20 cellular contexts compared by ENCODE assay signal in the genomic region with DNA sequence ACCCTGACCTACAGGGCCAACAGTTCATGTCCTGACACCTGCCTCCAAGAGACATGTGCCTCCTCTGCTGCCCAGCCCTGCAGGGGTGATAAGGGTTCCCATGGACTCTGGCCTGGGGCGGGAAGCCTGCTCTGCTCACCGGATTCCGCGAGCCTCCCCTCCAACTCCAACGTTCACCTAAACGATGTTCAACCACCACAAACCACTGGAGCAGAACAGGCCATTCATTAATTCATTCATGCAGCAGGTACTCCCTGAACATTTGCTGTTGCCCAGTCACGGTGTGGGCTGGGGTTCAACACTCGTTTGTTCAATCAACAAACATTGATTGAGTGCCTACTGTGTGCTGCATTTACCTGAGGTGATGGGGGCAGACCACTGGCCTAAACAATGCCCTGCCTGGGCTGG. TPM values are rescaled to one million over a fixed set of nuclear protein-coding genes. Genes with fewer than 3 reads are reported as not detected.
DNase-seq lines count a peak whose midpoint lies in the region; ATAC-seq, FAIRE-seq and TF ChIP-seq lines count a peak whose summit lies in the region.
"Had no signal": no experiment of that assay in that cellular context is flagged by ENCODE, and none has a peak within 500 bp of the region (broad histone marks: within the 10 kb centered on the region; RNA-seq: fewer than 3 reads in every experiment).

No MANE protein-coding gene starts in this region.

- H3K27ac Mint-ChIP-seq in CD4-positive, alpha-beta T cell = no peak overlapping the region
- H3K27ac Mint-ChIP-seq in neural crest cell (ENCODE audit: unreplicated experiment) = peak overlapping the region; percentile 43
- H3K27ac Mint-ChIP-seq: HFFc6 had no signal

- H4K20me1 ChIP-seq in GM12878 (ENCODE audit: control insufficient read depth, insufficient read depth) = no peaks in the 10 kb centered on the region; the same call in 1 of the 2 replicates

- no peak overlapping the region for H3K4me2 ChIP-seq in GM12878 (ENCODE audit: control insufficient read depth, insufficient read depth)
- H3K4me2 ChIP-seq: KMS-11 had no signal

- H3K4me1 ChIP-seq in GM12878 (ENCODE audit: control insufficient read depth, insufficient read depth, low read length) = peaks cover 30% of the 10 kb centered on the region

- TF ChIP-seq CTCF in CD4-positive, alpha-beta T cell (IDR thresholded peaks at IDR 0.05) = no peak
- TF ChIP-seq CTCF in GM12878 (IDR thresholded peaks at IDR 0.05 in 2 of 3, conservative IDR thresholded peaks at IDR 0.05 in 1 of 3; ENCODE audit: control insufficient read depth in 2 of 3, extremely low read depth in 1 of 3, insufficient read depth in 1 of 3, low read depth in 3 of 3, low read length in 3 of 3) (no peak), neural crest cell (conservative IDR thresholded peaks at IDR 0.05) (no peak)

- no peak overlapping the region for H3K9ac ChIP-seq in GM12878 (ENCODE audit: control insufficient read depth, insufficient read depth, low read length)
- H3K9ac ChIP-seq: KMS-11 had no signal

- POLR2A ChIA-PET in CD4-positive, alpha-beta T cell (lab: Charles Lee) = no interaction called here
- POLR2A ChIA-PET in GM12878 (lab: Charles Lee) = interaction anchor here (0.5 to 1.3 kb wide), 2 partner anchors 12 to 125 kb away, joined by 4 to 8 read pairs; a partner anchor contains a TSS

- no peak overlapping the region for H2AFZ ChIP-seq in GM12878 (ENCODE audit: control insufficient read depth, low read depth, low read length)

- no peak for TF ChIP-seq EP300 in GM12878 (IDR thresholded peaks at IDR 0.05; ENCODE audit: borderline replicate concordance in 1 of 2, control insufficient read depth in 1 of 2, low read depth in 2 of 2, low read length in 2 of 2)

- no peaks in the 10 kb centered on the region; a peak in 1 of 4 replicates for H3K36me3 ChIP-seq in GM12878 (ENCODE audit: control insufficient read depth in 2 of 2, insufficient read depth in 2 of 2, low read length in 1 of 2)

- intact Hi-C loops in CD4-positive, alpha-beta T cell (cut with DNase I, micrococcal nuclease) = no loop called here
- intact Hi-C loops in GM12878 (cut with micrococcal nuclease; ENCODE audit: unreplicated experiment) = no loop called here

- H3K36me3 Mint-ChIP-seq in CD4-positive, alpha-beta T cell (ENCODE audit: low read depth) = no peaks in the 10 kb centered on the region
- H3K36me3 Mint-ChIP-seq in neural crest cell (ENCODE audit: low read depth) = no peaks in the 10 kb centered on the region
- H3K36me3 Mint-ChIP-seq: CD4-positive, alpha-beta memory T cell had no signal

- in situ Hi-C loops in GM12878 (cut with MboI) = no loop called here

- no peaks in the 10 kb centered on the region for H3K9me3 Mint-ChIP-seq in CD4-positive, alpha-beta T cell
- H3K9me3 Mint-ChIP-seq in neural crest cell = no peaks in the 10 kb centered on the region
- H3K9me3 Mint-ChIP-seq: CD4-positive, alpha-beta memory T cell; HFFc6 had no signal

- CTCF ChIA-PET in CD4-positive, alpha-beta T cell (lab: Charles Lee) = no interaction called here
- CTCF ChIA-PET in GM12878 (lab: Yijun Ruan, JAX) = no interaction called here

- 74% methylated on average over 8 of the region's 8 CpGs for WGBS in GM12878 (ENCODE audit: insufficient coverage, insufficient replicate concordance, low lambda C conversion rate, missing lambda C conversion rate)

- peaks cover 11% of the 10 kb centered on the region for H3K4me1 Mint-ChIP-seq in CD4-positive, alpha-beta T cell (ENCODE audit: low read depth)
- peaks cover 11% of the 10 kb centered on the region for H3K4me1 Mint-ChIP-seq in neural crest cell

- H3K4me3 Mint-ChIP-seq in CD4-positive, alpha-beta T cell = peak overlapping the region; percentile 16
- no peak overlapping the region for H3K4me3 Mint-ChIP-seq in neural crest cell
- H3K4me3 Mint-ChIP-seq: HFFc6 had no signal

- no peaks in the 10 kb centered on the region for H3K9me3 ChIP-seq in CD4-positive, alpha-beta T cell (ENCODE audit: control insufficient read depth, low read length)
- no peaks in the 10 kb centered on the region for H3K9me3 ChIP-seq in GM12878 (replicated peaks; ENCODE audit: control insufficient read depth, insufficient read depth, low read length)

- H3K27ac ChIP-seq in CD4-positive, alpha-beta T cell (ENCODE audit: low read depth, low read length) = no peak overlapping the region
- H3K27ac ChIP-seq in GM12878 (ENCODE audit: control insufficient read depth, insufficient read depth) = no peak overlapping the region
- H3K27ac ChIP-seq: KMS-11 had no signal

- no TSS peak for BruUV-seq in GM12878 (replicated peaks; lab: Mats Ljungman, UMichigan)

- FAIRE-seq in GM12878 (lab: Jason Lieb, UNC) (no peak), GM12892 (lab: Jason Lieb, UNC) (no peak)

- TF ChIP-seq POLR2A in GM12878 (IDR thresholded peaks at IDR 0.05; ENCODE audit: low read depth, low read length) = no peak
- TF ChIP-seq POLR2A in GM12892 (IDR thresholded peaks at IDR 0.05; ENCODE audit: low read depth, low read length) = no peak

- ATAC-seq in CD4-positive, alpha-beta T cell (ENCODE audit: poor library complexity) = no peak
- ATAC-seq in GM12878 (no peak), GM18858 (IDR thresholded peaks at IDR 0.05; ENCODE audit: unreplicated experiment) (no peak)

- H3K4me3 ChIP-seq in GM12878 = no peak overlapping the region

- RAD21 ChIA-PET in GM12878 (lab: Charles Lee; ENCODE audit: unreplicated experiment) = interaction anchor here (1.2 to 5.0 kb wide), 2 partner anchors 22 kb away, joined by 4 to 24 read pairs; no protein-coding TSS in a partner anchor

- TF ChIP-seq RAD21 in GM12878 (IDR thresholded peaks at IDR 0.05; ENCODE audit: insufficient read depth, low read depth, low read length) = no peak

- no peaks in the 10 kb centered on the region for H3K27me3 Mint-ChIP-seq in CD4-positive, alpha-beta T cell
- H3K27me3 Mint-ChIP-seq in neural crest cell (ENCODE audit: low read depth) = peaks cover 55% of the 10 kb centered on the region
- H3K27me3 Mint-ChIP-seq: CD4-positive, alpha-beta memory T cell had no signal

- SMC1A ChIA-PET in GM12878 (lab: Charles Lee; ENCODE audit: uncharacterized antibody, unreplicated experiment) = interaction anchor here (1.0 kb wide), 1 partner anchor 22 kb away, joined by 5 read pairs; no protein-coding TSS in a partner anchor

- H3K27me3 ChIP-seq in CD4-positive, alpha-beta T cell (ENCODE audit: control insufficient read depth, insufficient read depth, low read length) = no peaks in the 10 kb centered on the region
- no peaks in the 10 kb centered on the region for H3K27me3 ChIP-seq in GM12878 (replicated peaks in 1 of 2; ENCODE audit: control insufficient read depth in 2 of 2, insufficient read depth in 2 of 2, low read length in 1 of 2)

- peaks cover 13% of the 10 kb centered on the region for H3K79me2 ChIP-seq in GM12878 (ENCODE audit: control insufficient read depth, insufficient read depth, low read length)

- no peak for DNase-seq in CD4-positive, alpha-beta T cell
- DNase-seq in GM12878 (ENCODE audit: low read depth, low spot score) (no peak), neural crest cell (ENCODE audit: low read depth, low spot score) (no peak), GM12892 (ENCODE audit: insufficient read length) (no peak), NOMO-1 treated with DMSO at 0.1 percent for 48 hours (lab: John Stamatoyannopoulos, UW; ENCODE audit: unreplicated experiment) (no peak)
- DNase-seq: DMS79 treated with DMSO at 0.1 percent for 48 hours, HFFc6, NCI-H1048, NCI-H1436 treated with DMSO at 0.1 percent for 48 hours, NCI-H2029 treated with DMSO at 0.1 percent for 48 hours, NCI-H2171 treated with DMSO at 0.1 percent for 48 hours, NCI-H446 treated with DMSO at 0.1 percent for 48 hours, NCI-H748 treated with DMSO at 0.1 percent for 48 hours, RPMI8226 had no signal

RNA-seq across cellular contexts. Expression of a gene that starts 3.3 kb away (rescaled TPM):
- 1 to 10 TPM; 6.5 to 6.8 TPM for total RNA-seq in CD4-positive, alpha-beta T cell
- total RNA-seq in GM12878 (2013; cell fraction: nucleolus; rRNA removed) = 40.5 and 46.8 TPM in 2 replicates
- total RNA-seq in GM12878 (2014; rRNA removed) = 9.3 and 9.5 TPM in 2 replicates
- 4.4 and 4.6 TPM in 2 replicates for total RNA-seq in GM12878 (2014; rRNA removed; fragmentation: Illumina TruSeq; extraction: Trizol)
- total RNA-seq in GM12878 (2021) = 14.5 and 15.7 TPM in 2 replicates
- 8.1 TPM for polyA plus RNA-seq in GM12878 (2011; ENCODE audit: low read depth)
- 5.3 and 6.2 TPM in 2 replicates for polyA plus RNA-seq in GM12878 (2011; rRNA removed)
- 11.5 and 11.7 TPM in 2 replicates for polyA plus RNA-seq in GM12878 (2011; cell fraction: cytosol; rRNA removed)
- polyA plus RNA-seq in GM12878 (2011; cell fraction: nucleus; rRNA removed) = 80.3 and 92.7 TPM in 2 replicates
- 18.4 and 25.7 TPM in 2 replicates for polyA plus RNA-seq in GM12878 (2012)
- 4.4 and 8.7 TPM in 2 replicates for polyA plus RNA-seq in GM12878 (2014; fragmentation: Illumina TruSeq; extraction: Trizol)
- 1 to 10 TPM in 1 of 2 experiments, under 1 TPM in 1; 0.29 to 1.2 TPM for polyA plus RNA-seq in GM12878 (2014; fragmentation: Nextera tagmentation; extraction: Ambion mirVana)
- 12.8 and 13.8 TPM in 2 replicates for polyA plus RNA-seq in GM12878 (2014; rRNA removed)
- 1 to 10 TPM; 1.5 to 5.4 TPM for polyA plus RNA-seq in GM12878 (2016; fragmentation: Nextera tagmentation; extraction: Ambion mirVana)
- 2.8 and 6.5 TPM in 2 replicates for polyA minus RNA-seq in GM12878 (2011; rRNA and poly(A)+ RNA removed)
- polyA minus RNA-seq in GM12878 (2011; cell fraction: cytosol; rRNA and poly(A)+ RNA removed) = 2.1 and 5.1 TPM in 2 replicates
- polyA minus RNA-seq in GM12878 (2011; cell fraction: nucleus; rRNA and poly(A)+ RNA removed) = 17.6 and 18.0 TPM in 2 replicates
- 2.6 and 2.9 TPM in 2 replicates for total RNA-seq in neural crest cell
- polyA plus RNA-seq in GM12892 (2012; ENCODE audit: missing spikeins) = 15.9 TPM

RNA-seq across cellular contexts. Expression of a gene that starts 3.6 kb away (rescaled TPM):
- total RNA-seq in CD4-positive, alpha-beta T cell = under 1 TPM; 0.17 to 0.19 TPM
- total RNA-seq in GM12878 (2013; cell fraction: nucleolus; rRNA removed) = 8.6 and 9.4 TPM in 2 replicates
- total RNA-seq in GM12878 (2014; rRNA removed) (29.3 and 35.2 TPM in 2 replicates), GM12878 (2014; rRNA removed; fragmentation: Illumina TruSeq; extraction: Trizol) (8.2 and 10.7 TPM in 2 replicates), GM12878 (2021) (30.0 and 32.5 TPM in 2 replicates), neural crest cell (29.8 and 31.1 TPM in 2 replicates)
- 1.1 TPM for polyA plus RNA-seq in GM12878 (2011; ENCODE audit: low read depth)
- polyA plus RNA-seq in GM12878 (2011; rRNA removed) (3.7 and 6.7 TPM in 2 replicates), GM12878 (2014; fragmentation: Illumina TruSeq; extraction: Trizol) (2.4 and 6.2 TPM in 2 replicates), GM12878 (2014; fragmentation: Nextera tagmentation; extraction: Ambion mirVana) (1 to 10 TPM; 1.6 to 2.0 TPM), GM12878 (2014; rRNA removed) (26.6 and 30.9 TPM in 2 replicates), GM12878 (2016; fragmentation: Nextera tagmentation; extraction: Ambion mirVana) (1 to 10 TPM; 3.3 to 7.7 TPM)
- polyA plus RNA-seq in GM12878 (2011; cell fraction: cytosol; rRNA removed) = 10.4 and 19.8 TPM in 2 replicates
- polyA plus RNA-seq in GM12878 (2011; cell fraction: nucleus; rRNA removed) = 21.3 and 25.1 TPM in 2 replicates
- polyA plus RNA-seq in GM12878 (2012) = 4.4 and 5.8 TPM in 2 replicates
- 4.2 and 10.7 TPM in 2 replicates for polyA minus RNA-seq in GM12878 (2011; rRNA and poly(A)+ RNA removed)
- polyA minus RNA-seq in GM12878 (2011; cell fraction: cytosol; rRNA and poly(A)+ RNA removed) = 7.2 and 7.8 TPM in 2 replicates
- polyA minus RNA-seq in GM12878 (2011; cell fraction: nucleus; rRNA and poly(A)+ RNA removed) = 4.6 and 11.4 TPM in 2 replicates
- 2.5 TPM for polyA plus RNA-seq in GM12892 (2012; ENCODE audit: missing spikeins)

RNA-seq across cellular contexts. Expression of a gene that starts 12.8 kb away (rescaled TPM):
- 10 to 100 TPM; 60.9 to 66.9 TPM for total RNA-seq in CD4-positive, alpha-beta T cell
- 99.1 and 110 TPM in 2 replicates for total RNA-seq in GM12878 (2013; cell fraction: nucleolus; rRNA removed)
- total RNA-seq in GM12878 (2014; rRNA removed) = 27.2 and 34.1 TPM in 2 replicates
- 16.3 and 21.4 TPM in 2 replicates for total RNA-seq in GM12878 (2014; rRNA removed; fragmentation: Illumina TruSeq; extraction: Trizol)
- 27.1 and 33.3 TPM in 2 replicates for total RNA-seq in GM12878 (2021)
- 12.4 TPM for polyA plus RNA-seq in GM12878 (2011; ENCODE audit: low read depth)
- 23.7 and 31.2 TPM in 2 replicates for polyA plus RNA-seq in GM12878 (2011; rRNA removed)
- polyA plus RNA-seq in GM12878 (2011; cell fraction: cytosol; rRNA removed) = 31.1 and 38.7 TPM in 2 replicates
- polyA plus RNA-seq in GM12878 (2011; cell fraction: nucleus; rRNA removed) = 144 and 148 TPM in 2 replicates
- polyA plus RNA-seq in GM12878 (2012) = 27.2 and 31.7 TPM in 2 replicates
- polyA plus RNA-seq in GM12878 (2014; fragmentation: Illumina TruSeq; extraction: Trizol) = 14.8 and 23.5 TPM in 2 replicates
- 1 to 10 TPM in 1 of 2 experiments, under 1 TPM in 1; 0.71 to 2.0 TPM for polyA plus RNA-seq in GM12878 (2014; fragmentation: Nextera tagmentation; extraction: Ambion mirVana)
- polyA plus RNA-seq in GM12878 (2014; rRNA removed) = 23.4 and 28.4 TPM in 2 replicates
- polyA plus RNA-seq in GM12878 (2016; fragmentation: Nextera tagmentation; extraction: Ambion mirVana) = 10 to 100 TPM; 21.9 to 22.1 TPM
- polyA minus RNA-seq in GM12878 (2011; rRNA and poly(A)+ RNA removed) = 46.7 and 53.3 TPM in 2 replicates
- polyA minus RNA-seq in GM12878 (2011; cell fraction: cytosol; rRNA and poly(A)+ RNA removed) = 12.2 and 12.3 TPM in 2 replicates
- 43.0 and 58.7 TPM in 2 replicates for polyA minus RNA-seq in GM12878 (2011; cell fraction: nucleus; rRNA and poly(A)+ RNA removed)
- 50.4 and 54.0 TPM in 2 replicates for total RNA-seq in neural crest cell
- 23.2 TPM for polyA plus RNA-seq in GM12892 (2012; ENCODE audit: missing spikeins)

RNA-seq across cellular contexts. Expression of a gene that starts 20.1 kb away (rescaled TPM):
- total RNA-seq in CD4-positive, alpha-beta T cell = not detected
- total RNA-seq in GM12878 (2013; cell fraction: nucleolus; rRNA removed) = 2.4 and 2.8 TPM in 2 replicates
- total RNA-seq in GM12878 (2014; rRNA removed) (0.05 and 0.40 TPM in 2 replicates), GM12878 (2014; rRNA removed; fragmentation: Illumina TruSeq; extraction: Trizol) (not detected in 2 replicates), GM12878 (2021) (1.4 and 2.0 TPM in 2 replicates), neural crest cell (not detected in 2 replicates)
- polyA plus RNA-seq in GM12878 (2011; ENCODE audit: low read depth) = 0.47 TPM
- polyA plus RNA-seq in GM12878 (2011; rRNA removed) (0.19 TPM in 1 of 2 replicates, not detected in the other), GM12878 (2014; fragmentation: Illumina TruSeq; extraction: Trizol) (0.18 TPM in 1 of 2 replicates, not detected in the other), GM12878 (2014; fragmentation: Nextera tagmentation; extraction: Ambion mirVana) (under 1 TPM in 1 of 2 experiments, not detected in 1; 0.15 TPM), GM12878 (2014; rRNA removed) (0.91 and 1.2 TPM in 2 replicates), GM12878 (2016; fragmentation: Nextera tagmentation; extraction: Ambion mirVana) (1 to 10 TPM; 1.5 to 1.8 TPM)
- 0.22 and 0.43 TPM in 2 replicates for polyA plus RNA-seq in GM12878 (2011; cell fraction: cytosol; rRNA removed)
- polyA plus RNA-seq in GM12878 (2011; cell fraction: nucleus; rRNA removed) = 2.8 and 3.3 TPM in 2 replicates
- polyA plus RNA-seq in GM12878 (2012) = 1.8 and 4.3 TPM in 2 replicates
- not detected in 2 replicates for polyA minus RNA-seq in GM12878 (2011; rRNA and poly(A)+ RNA removed)
- polyA minus RNA-seq in GM12878 (2011; cell fraction: cytosol; rRNA and poly(A)+ RNA removed) = not detected in 2 replicates
- polyA minus RNA-seq in GM12878 (2011; cell fraction: nucleus; rRNA and poly(A)+ RNA removed) = 0.36 TPM in 1 of 2 replicates, not detected in the other
- 1.6 TPM for polyA plus RNA-seq in GM12892 (2012; ENCODE audit: missing spikeins)
- total RNA-seq: CD4-positive, alpha-beta memory T cell; G401; H4; M059J had no signal
- polyA plus RNA-seq: CD4-positive, alpha-beta memory T cell had no signal

RNA-seq across cellular contexts. Expression of a gene that starts 28.0 kb away (rescaled TPM):
- total RNA-seq in CD4-positive, alpha-beta T cell = 10 to 100 TPM; 15.3 to 16.0 TPM
- total RNA-seq in GM12878 (2013; cell fraction: nucleolus; rRNA removed) = 0.49 and 0.92 TPM in 2 replicates
- total RNA-seq in GM12878 (2014; rRNA removed) = 0.11 and 1.2 TPM in 2 replicates
- total RNA-seq in GM12878 (2014; rRNA removed; fragmentation: Illumina TruSeq; extraction: Trizol) = 0.13 TPM in 1 of 2 replicates, not detected in the other
- total RNA-seq in GM12878 (2021) = 0.64 and 1.5 TPM in 2 replicates
- not detected for polyA plus RNA-seq in GM12878 (2011; ENCODE audit: low read depth)
- polyA plus RNA-seq in GM12878 (2011; rRNA removed) = 0.14 and 0.19 TPM in 2 replicates
- polyA plus RNA-seq in GM12878 (2011; cell fraction: cytosol; rRNA removed) = 0.06 and 0.10 TPM in 2 replicates
- 1.9 TPM in 2 replicates for polyA plus RNA-seq in GM12878 (2011; cell fraction: nucleus; rRNA removed)
- polyA plus RNA-seq in GM12878 (2012) = 0.72 and 1.2 TPM in 2 replicates
- 0.04 TPM in 1 of 2 replicates, not detected in the other for polyA plus RNA-seq in GM12878 (2014; fragmentation: Illumina TruSeq; extraction: Trizol)
- not detected for polyA plus RNA-seq in GM12878 (2014; fragmentation: Nextera tagmentation; extraction: Ambion mirVana)
- polyA plus RNA-seq in GM12878 (2014; rRNA removed) = 0.42 and 0.58 TPM in 2 replicates
- polyA plus RNA-seq in GM12878 (2016; fragmentation: Nextera tagmentation; extraction: Ambion mirVana) = 1 to 10 TPM; 1.1 to 1.7 TPM
- polyA minus RNA-seq in GM12878 (2011; rRNA and poly(A)+ RNA removed) = not detected in 2 replicates
- 1.5 and 2.7 TPM in 2 replicates for polyA minus RNA-seq in GM12878 (2011; cell fraction: cytosol; rRNA and poly(A)+ RNA removed)
- polyA minus RNA-seq in GM12878 (2011; cell fraction: nucleus; rRNA and poly(A)+ RNA removed) = 0.38 TPM in 1 of 2 replicates, not detected in the other
- 54.7 and 61.1 TPM in 2 replicates for total RNA-seq in neural crest cell
- 0.19 TPM for polyA plus RNA-seq in GM12892 (2012; ENCODE audit: missing spikeins)

Comparison
In these comparisons a context has a peak if more than half of its experiments do, and no peak if none do; other contexts are left out.
1. RNA of a gene that starts 3.6 kb away (total RNA-seq): 8.2 to 35.2 TPM in GM12878 and 29.8 to 31.1 TPM in neural crest cell; 0.17 to 0.19 TPM in CD4-positive, alpha-beta T cell; every median in the first group is over 4 times any median in the second.